In genomic region chr2:130391872-130392670, GRCh38 we compare ENCODE assay signal across 8 cellular contexts. TPM values are rescaled to one million over a fixed set of nuclear protein-coding genes. Genes with fewer than 3 reads are reported as not detected.
A peak's percentile ranks its signal among the peaks of the same experiment; 100 is the strongest.
DNase-seq lines count a peak whose midpoint lies in the region; ATAC-seq and TF ChIP-seq lines count a peak whose summit lies in the region.

No MANE protein-coding gene starts in this region.

- H3K4me3 Mint-ChIP-seq in activated CD4-positive, alpha-beta T cell treated with anti-CD3 and anti-CD28 coated beads, Interleukin-2, amount 10 ng/mL, durations not matched to agents 24 days and 14 days = peak overlapping the region; percentile 90
- peak overlapping the region; percentile 86 for H3K4me3 Mint-ChIP-seq in neural progenitor cell

- no peak overlapping the region for H3K27ac Mint-ChIP-seq in activated CD4-positive, alpha-beta T cell treated with anti-CD3 and anti-CD28 coated beads, Interleukin-2, amount 10 ng/mL, durations not matched to agents 24 days and 14 days
- no peak overlapping the region for H3K27ac Mint-ChIP-seq in neural progenitor cell

- peak; percentile 56 for DNase-seq in activated CD4-positive, alpha-beta T cell treated with anti-CD3 and anti-CD28 coated beads, Interleukin-2, amount 10 ng/mL, durations not matched to agents 24 days and 14 days
- no peak for DNase-seq in activated CD4-positive, alpha-beta T cell treated with anti-CD3 and anti-CD28 coated beads for 1 hour
- DNase-seq in SK-N-MC (ENCODE audit: low read depth, low spot score) (no peak), esophagus squamous epithelium (lab: John Stamatoyannopoulos, UW) (no peak), neural progenitor cell (ENCODE audit: low spot score) (no peak), GM19238 (ENCODE audit: insufficient read length, low spot score) (no peak)

- intact Hi-C loops in activated CD4-positive, alpha-beta T cell treated with anti-CD3 and anti-CD28 coated beads, Interleukin-2, amount 10 ng/mL, durations not matched to agents 24 days and 14 days (cut with micrococcal nuclease) = loop anchor here (1.0 to 5.0 kb wide), 3 partner anchors 19 to 50 kb away; partner anchors contain the start of genes IMP4 and PTPN18
- intact Hi-C loops in esophagus squamous epithelium (cut with DNase I) = no loop called here

- H3K9ac ChIP-seq in SK-N-MC (ENCODE audit: insufficient read length) (no peak overlapping the region), neural progenitor cell (no peak overlapping the region)

- H3K79me2 ChIP-seq in neural progenitor cell (ENCODE audit: low read depth) = no peaks in the 10 kb centered on the region

- H3K4me3 ChIP-seq in SK-N-MC (peak overlapping the region; percentile 66), esophagus squamous epithelium (peak overlapping the region; percentile 68 to 75 (median 73)), neural progenitor cell (peak overlapping the region; percentile 75)

- H3K36me3 Mint-ChIP-seq in activated CD4-positive, alpha-beta T cell treated with anti-CD3 and anti-CD28 coated beads, Interleukin-2, amount 10 ng/mL, durations not matched to agents 24 days and 14 days (ENCODE audit: low read depth) = peaks cover 3% of the 10 kb centered on the region
- H3K36me3 Mint-ChIP-seq in neural progenitor cell = no peaks in the 10 kb centered on the region

- peaks cover 4% of the 10 kb centered on the region for H3K27me3 Mint-ChIP-seq in activated CD4-positive, alpha-beta T cell treated with anti-CD3 and anti-CD28 coated beads, Interleukin-2, amount 10 ng/mL, durations not matched to agents 24 days and 14 days
- peaks cover 5% of the 10 kb centered on the region for H3K27me3 Mint-ChIP-seq in neural progenitor cell (ENCODE audit: insufficient read depth, low read depth)

- H3K4me1 Mint-ChIP-seq in activated CD4-positive, alpha-beta T cell treated with anti-CD3 and anti-CD28 coated beads, Interleukin-2, amount 10 ng/mL, durations not matched to agents 24 days and 14 days = peaks cover 11% of the 10 kb centered on the region
- peaks cover 26% of the 10 kb centered on the region for H3K4me1 Mint-ChIP-seq in neural progenitor cell

- TF ChIP-seq CTCF in esophagus squamous epithelium (IDR thresholded peaks at IDR 0.05) (no peak), neural progenitor cell (IDR thresholded peaks at IDR 0.05) (peak; percentile 5)

- H3K27ac ChIP-seq in SK-N-MC = no peak overlapping the region
- H3K27ac ChIP-seq in esophagus squamous epithelium = peak overlapping the region; percentile 87 to 92 (median 88)
- no peak overlapping the region for H3K27ac ChIP-seq in neural progenitor cell

- no peak for TF ChIP-seq POLR2A in esophagus squamous epithelium (IDR thresholded peaks at IDR 0.05)

- H3K27me3 ChIP-seq in esophagus squamous epithelium = peaks cover 0 to 10% (median 0%) of the 10 kb centered on the region in 4 donors
- H3K27me3 ChIP-seq in neural progenitor cell = peaks cover 18% of the 10 kb centered on the region

- H3K9me3 Mint-ChIP-seq in activated CD4-positive, alpha-beta T cell treated with anti-CD3 and anti-CD28 coated beads, Interleukin-2, amount 10 ng/mL, durations not matched to agents 24 days and 14 days = no peaks in the 10 kb centered on the region
- no peaks in the 10 kb centered on the region for H3K9me3 Mint-ChIP-seq in neural progenitor cell

- no peaks in the 10 kb centered on the region for H3K9me3 ChIP-seq in SK-N-MC (ENCODE audit: low read depth, low read length)
- no peaks in the 10 kb centered on the region for H3K9me3 ChIP-seq in esophagus squamous epithelium
- H3K9me3 ChIP-seq in neural progenitor cell (ENCODE audit: low read depth) = no peaks in the 10 kb centered on the region

- H3K36me3 ChIP-seq in SK-N-MC (ENCODE audit: insufficient read depth, low read length) (no peaks in the 10 kb centered on the region), esophagus squamous epithelium (no peaks in the 10 kb centered on the region), neural progenitor cell (no peaks in the 10 kb centered on the region)

- WGBS in esophagus squamous epithelium, 2 donors = 16 to 22% methylated on average over 15 to 17 of the region's 17 CpGs

- H3F3A ChIP-seq in neural progenitor cell (ENCODE audit: low read depth) = no peaks in the 10 kb centered on the region

- H3K4me1 ChIP-seq in esophagus squamous epithelium (peaks cover 11 to 32% (median 14%) of the 10 kb centered on the region in 3 donors), neural progenitor cell (peaks cover 11% of the 10 kb centered on the region)

- peak overlapping the region; percentile 84 for H3K4me2 ChIP-seq in neural progenitor cell

- no peaks in the 10 kb centered on the region for H4K20me1 ChIP-seq in neural progenitor cell (ENCODE audit: low read depth)

- no peak for ATAC-seq in HG03460 (IDR thresholded peaks at IDR 0.05; ENCODE audit: unreplicated experiment)
- no peak for ATAC-seq in GM18909 (IDR thresholded peaks at IDR 0.05; ENCODE audit: poor library complexity, unreplicated experiment)

- H2AFZ ChIP-seq in neural progenitor cell (replicated peaks) = peak overlapping the region; percentile 99

RNA-seq across cellular contexts. Expression of gene PTPN18, which starts 36.2 kb away (rescaled TPM):
- total RNA-seq in activated CD4-positive, alpha-beta T cell treated with anti-CD3 and anti-CD28 coated beads, Interleukin-2, amount 10 ng/mL, durations not matched to agents 24 days and 14 days = 61.7 and 61.9 TPM in 2 replicates
- 10 to 100 TPM; 26.8 to 43.6 (median 35.5) TPM for total RNA-seq in esophagus squamous epithelium
- total RNA-seq in neural progenitor cell (ENCODE audit: low replicate concordance) = 4.0 and 17.6 TPM in 2 replicates

RNA-seq across cellular contexts. Expression of gene IMP4, which starts 49.4 kb away (rescaled TPM):
- total RNA-seq in activated CD4-positive, alpha-beta T cell treated with anti-CD3 and anti-CD28 coated beads, Interleukin-2, amount 10 ng/mL, durations not matched to agents 24 days and 14 days = 177 and 178 TPM in 2 replicates
- total RNA-seq in esophagus squamous epithelium (100 to 1,000 TPM in 2 of 4 donors, 10 to 100 TPM in 2; 69.2 to 112 (median 91.2) TPM), neural progenitor cell (ENCODE audit: low replicate concordance) (23.3 and 51.4 TPM in 2 replicates)

Comparison
In these comparisons a context has a peak if more than half of its experiments do, and no peak if none do; other contexts are left out.
1. H3K27ac ChIP-seq: peak in esophagus squamous epithelium (4 of 4); none in SK-N-MC (single experiment) and neural progenitor cell (single experiment).
2. Peak in every context shown above with its lines, with median percentiles within 50 percentile points of each other: H3K4me3 ChIP-seq.